In the genomic region with DNA sequence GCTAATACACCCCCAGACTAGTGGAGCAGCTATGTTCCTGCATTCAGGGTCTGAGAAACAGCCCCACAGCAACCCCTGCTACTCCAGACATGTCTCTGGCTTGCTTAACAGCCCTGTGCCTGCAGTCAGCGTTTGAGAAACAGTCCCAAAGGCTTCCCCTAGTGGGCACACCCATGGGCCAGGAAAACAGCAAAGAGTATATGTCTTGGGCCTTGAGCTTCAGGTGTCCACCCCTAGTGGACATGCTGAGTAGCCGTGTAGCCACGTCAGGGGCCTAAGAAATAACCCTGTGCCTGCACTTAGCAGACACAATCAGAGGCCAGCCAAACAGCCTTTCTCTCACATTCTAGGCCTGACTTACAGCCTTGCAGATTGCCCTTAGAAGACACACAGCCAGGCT, we compare ENCODE assay signal across 1 cellular context.
TF ChIP-seq lines count a peak whose summit lies in the region.

No MANE protein-coding gene starts in this region.

TF ChIP-seq in GM23338, 12 proteins besides CTCF, POLR2A, EP300 and RAD21 (continued from another document):
- TF ChIP-seq ZNF462 (CRISPR knock-in tag; IDR thresholded peaks at IDR 0.05) (no peak), STAT1 (IDR thresholded peaks at IDR 0.05; ENCODE audit: unreplicated experiment) (no peak), POLR2AphosphoS5 (IDR thresholded peaks at IDR 0.05; ENCODE audit: low read depth) (no peak), ZNF331 (CRISPR knock-in tag; IDR thresholded peaks at IDR 0.05; ENCODE audit: low read depth) (no peak)
